1 cellular context compared by ENCODE assay signal in genomic region chr16:8851761-8852403, GRCh38.
TF ChIP-seq lines count a peak whose summit lies in the region.

No MANE protein-coding gene starts in this region.

TF ChIP-seq in liver, 16 proteins besides CTCF, POLR2A, EP300 and RAD21 (continued from another document):
- no peak for TF ChIP-seq HNF4A (conservative IDR thresholded peaks at IDR 0.05)
- no peak for TF ChIP-seq FOXA1 (IDR thresholded peaks at IDR 0.05)
- TF ChIP-seq MAX (IDR thresholded peaks at IDR 0.05), result no peak
- no peak for TF ChIP-seq TAF1 (conservative IDR thresholded peaks at IDR 0.05)
- no peak for TF ChIP-seq FOXA2 (IDR thresholded peaks at IDR 0.05)
- TF ChIP-seq JUND (IDR thresholded peaks at IDR 0.05), result no peak
- no peak for TF ChIP-seq ATF3 (IDR thresholded peaks at IDR 0.05)
- TF ChIP-seq EGR1 (IDR thresholded peaks at IDR 0.05; ENCODE audit: low read depth in 2 of 2), result no peak
- TF ChIP-seq YY1 (IDR thresholded peaks at IDR 0.05), result no peak
- no peak for TF ChIP-seq SP1 (IDR thresholded peaks at IDR 0.05)
- TF ChIP-seq REST (IDR thresholded peaks at IDR 0.05), result no peak
